Comparison of ENCODE assay signal across 9 cellular contexts in genomic region chr5:69416180-69416579, GRCh38. TPM values are rescaled to one million over a fixed set of nuclear protein-coding genes. Genes with fewer than 3 reads are reported as not detected.
A peak's percentile ranks its signal among the peaks of the same experiment; 100 is the strongest.
DNase-seq lines count a peak whose midpoint lies in the region; ATAC-seq, FAIRE-seq and TF ChIP-seq lines count a peak whose summit lies in the region.
"Had no signal": no experiment of that assay in that cellular context is flagged by ENCODE, and none has a peak within 500 bp of the region (broad histone marks: within the 10 kb centered on the region; RNA-seq: fewer than 3 reads in every experiment).

No MANE protein-coding gene starts in this region.

- whole genome bisulfite sequencing in right lobe of liver (ENCODE audit: insufficient coverage, low coverage, low lambda C conversion rate, missing lambda C conversion rate): 23% methylated on average over 6 of the region's 6 CpGs
- 86 to 93% methylated on average over 6 of the region's 6 CpGs for WGBS in aorta, 2 donors

- DNase-seq in GM12891 (ENCODE audit: insufficient read length, low spot score) (no peak), WERI-Rb-1 (peak; percentile 24), right lobe of liver (no peak), HTR-8/SVneo (ENCODE audit: insufficient read length, low spot score) (no peak), aorta (no peak)
- DNase-seq: SK-N-SH had no signal

- intact Hi-C loops in right lobe of liver (cut with DNase I): no loop called here
- intact Hi-C loops in aorta (cut with DNase I): no loop called here

- H3K36me3 ChIP-seq in WERI-Rb-1 (peaks cover 11% of the 10 kb centered on the region), right lobe of liver (peaks cover 0 to 14% (median 3%) of the 10 kb centered on the region in 4 donors), aorta (ENCODE audit: control insufficient read depth in 1 of 2, insufficient read depth in 2 of 2, low read length in 1 of 2) (no peaks in the 10 kb centered on the region)

- ATAC-seq in right lobe of liver: peak in 1 of 4 donors; percentile 20
- ATAC-seq in aorta (ENCODE audit: low FRiP score): no peak
- ATAC-seq in GM18858 (IDR thresholded peaks at IDR 0.05; ENCODE audit: unreplicated experiment): no peak

- no peaks in the 10 kb centered on the region for H3K4me1 ChIP-seq in right lobe of liver
- H3K4me1 ChIP-seq in aorta (ENCODE audit: control insufficient read depth in 1 of 2, insufficient read depth in 2 of 2, low read length in 2 of 2): no peaks in the 10 kb centered on the region
- H3K4me1 ChIP-seq: HAP-1 had no signal

- H3K27ac ChIP-seq in WERI-Rb-1 (peak overlapping the region; percentile 69), right lobe of liver (peak overlapping the region; percentile 81 to 99 (median 96)), aorta (ENCODE audit: low read depth in 1 of 2, low read length in 2 of 2) (no peak overlapping the region)

- TF ChIP-seq POLR2A in GM12891 (IDR thresholded peaks at IDR 0.05; ENCODE audit: low read depth, low read length): no peak
- no peak for TF ChIP-seq POLR2A in right lobe of liver (IDR thresholded peaks at IDR 0.05)

- TF ChIP-seq CTCF in WERI-Rb-1 (IDR thresholded peaks at IDR 0.05; ENCODE audit: low read depth, low read length) (no peak), right lobe of liver (IDR thresholded peaks at IDR 0.05) (no peak)

- peaks cover 2% of the 10 kb centered on the region for H3K9me3 ChIP-seq in WERI-Rb-1 (ENCODE audit: severe bottlenecking)
- H3K9me3 ChIP-seq in right lobe of liver: no peaks in the 10 kb centered on the region
- no peaks in the 10 kb centered on the region for H3K9me3 ChIP-seq in aorta (ENCODE audit: control insufficient read depth, low read length)
- H3K9me3 ChIP-seq: HAP-1, SK-N-SH had no signal

- H3K4me3 ChIP-seq in WERI-Rb-1 (ENCODE audit: low read depth, low read length) (peak overlapping the region; percentile 71), right lobe of liver (peak overlapping the region; percentile 51 to 95 (median 78)), aorta (ENCODE audit: low read length in 2 of 2) (no peak overlapping the region)
- H3K4me3 ChIP-seq: HAP-1 had no signal

- FAIRE-seq in GM12891 (lab: Jason Lieb, UNC): peak; percentile 45
- no peak for FAIRE-seq in HTR-8/SVneo (lab: Jason Lieb, UNC)

- no peaks in the 10 kb centered on the region for H3K27me3 ChIP-seq in WERI-Rb-1 (ENCODE audit: insufficient read depth, low read depth, severe bottlenecking)
- no peaks in the 10 kb centered on the region for H3K27me3 ChIP-seq in right lobe of liver
- H3K27me3 ChIP-seq in aorta (ENCODE audit: control insufficient read depth in 1 of 2, insufficient read depth in 2 of 2, low read length in 1 of 2): no peaks in the 10 kb centered on the region

TF ChIP-seq in GM12891, 5 proteins besides CTCF, POLR2A, EP300 and RAD21:
- TF ChIP-seq POLR2AphosphoS5 (IDR thresholded peaks at IDR 0.05; ENCODE audit: low read depth, low read length) (no peak), PAX5 (IDR thresholded peaks at IDR 0.05; ENCODE audit: insufficient read depth, low read length, severe bottlenecking) (no peak), POU2F2 (IDR thresholded peaks at IDR 0.05; ENCODE audit: low read depth, low read length) (no peak), TAF1 (IDR thresholded peaks at IDR 0.05; ENCODE audit: low read depth, low read length) (no peak), SPI1 (IDR thresholded peaks at IDR 0.05; ENCODE audit: low read depth, low read length) (no peak)

RNA-seq across cellular contexts. Expression of gene MARVELD2, which starts 1.3 kb away (rescaled TPM):
- polyA plus RNA-seq in GM12891 (2012; ENCODE audit: low read depth, missing spikeins): 1.4 TPM
- 10 to 100 TPM; 21.6 to 37.1 (median 26.1) TPM for total RNA-seq in right lobe of liver
- 1 to 10 TPM in 1 of 2 donors, under 1 TPM in 1; 0.97 to 1.1 TPM for total RNA-seq in aorta
- 1 to 10 TPM in 1 of 2 donors, not detected in 1; 1.4 TPM for polyA plus RNA-seq in aorta
- total RNA-seq: LHCN-M2 had no signal

RNA-seq across cellular contexts. Expression of gene RAD17, which starts 46.6 kb away (rescaled TPM):
- 21.4 TPM for polyA plus RNA-seq in GM12891 (2012; ENCODE audit: low read depth, missing spikeins)
- total RNA-seq in right lobe of liver: 10 to 100 TPM in 2 of 6 experiments, 1 to 10 TPM in 4; 8.4 to 11.5 (median 9.4) TPM
- total RNA-seq in aorta: 10 to 100 TPM; 16.7 to 18.0 TPM
- 10 to 100 TPM; 13.9 to 16.4 TPM for polyA plus RNA-seq in aorta

RNA-seq across cellular contexts. Expression of gene AK6, which starts 46.9 kb away (rescaled TPM):
- 76.7 TPM for polyA plus RNA-seq in GM12891 (2012; ENCODE audit: low read depth, missing spikeins)
- total RNA-seq in right lobe of liver (10 to 100 TPM; 17.5 to 24.1 (median 21.5) TPM), aorta (10 to 100 TPM; 28.0 to 30.4 TPM)
- polyA plus RNA-seq in aorta: 10 to 100 TPM; 43.1 to 49.3 TPM

RNA-seq across cellular contexts. Expression of gene TAF9, which starts 46.9 kb away (rescaled TPM):
- 89.0 TPM for polyA plus RNA-seq in GM12891 (2012; ENCODE audit: low read depth, missing spikeins)
- total RNA-seq in right lobe of liver (10 to 100 TPM; 15.5 to 33.8 (median 26.0) TPM), aorta (10 to 100 TPM; 28.6 to 33.6 TPM)
- 10 to 100 TPM; 32.3 to 65.2 TPM for polyA plus RNA-seq in aorta

Comparison
In these comparisons a context has a peak if more than half of its experiments do, and no peak if none do; other contexts are left out.
1. H3K27ac ChIP-seq: peak in WERI-Rb-1 (single experiment) and right lobe of liver (3 of 3); none in aorta (0 of 2).
2. H3K4me3 ChIP-seq: peak in WERI-Rb-1 (single experiment) and right lobe of liver (3 of 3); none in aorta (0 of 2).
3. RNA of gene MARVELD2, which starts 1.3 kb away (total RNA-seq): 21.6 to 37.1 TPM in right lobe of liver; 0.97 to 1.1 TPM in aorta; every median in the first group is over 10 times any median in the second.